Comparison of ENCODE assay signal across 12 cellular contexts in the genomic region with DNA sequence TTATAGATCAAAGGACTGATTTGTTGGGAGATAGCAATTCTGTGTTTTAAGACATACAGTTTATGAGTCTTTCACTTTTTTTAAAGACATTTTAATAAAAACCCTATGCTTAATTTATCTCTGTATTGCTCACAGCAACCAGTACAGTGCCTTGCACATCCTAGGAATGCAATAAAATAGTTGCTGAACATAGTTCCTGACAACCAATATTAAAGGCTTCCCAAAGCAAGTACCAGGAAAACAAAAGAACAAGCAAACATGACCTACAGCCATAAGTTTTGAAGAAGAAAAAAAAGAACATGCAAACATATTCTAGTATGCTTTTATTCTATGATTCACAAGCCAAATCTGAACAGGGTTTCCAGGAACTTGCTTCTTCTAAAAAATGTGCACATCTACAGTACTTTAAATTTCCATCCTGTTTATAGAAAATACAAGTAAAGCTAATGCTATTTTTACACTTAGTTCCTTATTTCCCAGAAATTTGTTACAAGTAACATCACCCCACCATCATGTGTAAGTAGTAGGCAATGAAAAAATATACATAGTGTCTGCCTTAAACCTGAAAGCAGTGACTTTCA. TPM values are rescaled to one million over a fixed set of nuclear protein-coding genes. Genes with fewer than 3 reads are reported as not detected.
DNase-seq lines count a peak whose midpoint lies in the region; ATAC-seq and TF ChIP-seq lines count a peak whose summit lies in the region.
"Had no signal": no experiment of that assay in that cellular context is flagged by ENCODE, and none has a peak within 500 bp of the region (broad histone marks: within the 10 kb centered on the region; RNA-seq: fewer than 3 reads in every experiment).

No MANE protein-coding gene starts in this region.

- peaks cover 12% of the 10 kb centered on the region for H3K27me3 ChIP-seq in iPS-18a (ENCODE audit: control insufficient read depth, insufficient read depth, low read length)
- H3K27me3 ChIP-seq in thoracic aorta (replicated peaks; ENCODE audit: insufficient read depth), result no peaks in the 10 kb centered on the region
- H3K27me3 ChIP-seq in BE2C, result peaks cover 22% of the 10 kb centered on the region

- H3K9ac ChIP-seq in iPS-18a (ENCODE audit: low read length), result peak overlapping the region; percentile 7

- peak overlapping the region; percentile 86 to 97 for H3K4me3 Mint-ChIP-seq in activated T-cell treated with anti-CD3 and anti-CD28 coated beads, Interleukin-2, amount 50 U/mL, for 72 hours
- peak overlapping the region; percentile 98 for H3K4me3 Mint-ChIP-seq in activated naive CD8-positive, alpha-beta T cell treated with anti-CD3 and anti-CD28 coated beads for 36 hours

- H3K27ac Mint-ChIP-seq in activated T-cell treated with anti-CD3 and anti-CD28 coated beads, Interleukin-2, amount 50 U/mL, for 72 hours, result peak overlapping the region; percentile 97
- H3K27ac Mint-ChIP-seq in activated naive CD8-positive, alpha-beta T cell treated with anti-CD3 and anti-CD28 coated beads for 36 hours, result peak overlapping the region; percentile 99

- H3K36me3 ChIP-seq in iPS-18a (ENCODE audit: control insufficient read depth, low read depth, low read length) (no peaks in the 10 kb centered on the region), thoracic aorta (no peaks in the 10 kb centered on the region), BE2C (no peaks in the 10 kb centered on the region)
- H3K36me3 ChIP-seq: WERI-Rb-1 had no signal

- H3K4me3 ChIP-seq in iPS-18a (ENCODE audit: low read length), result peak overlapping the region; percentile 10
- peak overlapping the region; percentile 13 for H3K4me3 ChIP-seq in thoracic aorta
- no peak overlapping the region for H3K4me3 ChIP-seq in BE2C (ENCODE audit: low read depth, low read length)

- no peak overlapping the region for H3K27ac ChIP-seq in iPS-18a (ENCODE audit: low read length)
- H3K27ac ChIP-seq in thoracic aorta, result no peak overlapping the region
- H3K27ac ChIP-seq: C4-2B, WERI-Rb-1 had no signal

- H3K9me3 ChIP-seq in iPS-18a (ENCODE audit: control insufficient read depth, low read depth, low read length), result no peaks in the 10 kb centered on the region
- H3K9me3 ChIP-seq in thoracic aorta, result no peaks in the 10 kb centered on the region
- no peaks in the 10 kb centered on the region for H3K9me3 ChIP-seq in BE2C

- H3K27me3 Mint-ChIP-seq in activated T-cell treated with anti-CD3 and anti-CD28 coated beads, Interleukin-2, amount 50 U/mL, for 72 hours (ENCODE audit: low read depth), result no peaks in the 10 kb centered on the region
- H3K27me3 Mint-ChIP-seq in activated naive CD8-positive, alpha-beta T cell treated with anti-CD3 and anti-CD28 coated beads for 36 hours, result no peaks in the 10 kb centered on the region

- H3K4me1 ChIP-seq in iPS-18a (ENCODE audit: control insufficient read depth, low read depth, low read length), result peaks cover 77% of the 10 kb centered on the region
- peaks cover 21 to 35% of the 10 kb centered on the region in 2 donors for H3K4me1 ChIP-seq in thoracic aorta (ENCODE audit: control insufficient read depth in 1 of 2, low read depth in 2 of 2)
- no peaks in the 10 kb centered on the region; the same call in 1 of the 2 replicates for H3K4me1 ChIP-seq in BE2C

- TF ChIP-seq CTCF in thoracic aorta (IDR thresholded peaks at IDR 0.05) (no peak), BE2C (IDR thresholded peaks at IDR 0.05; ENCODE audit: low read depth, low read length) (no peak)

- peaks cover 76% of the 10 kb centered on the region for H3K4me1 Mint-ChIP-seq in activated T-cell treated with anti-CD3 and anti-CD28 coated beads, Interleukin-2, amount 50 U/mL, for 72 hours (ENCODE audit: low read depth)
- H3K4me1 Mint-ChIP-seq in activated naive CD8-positive, alpha-beta T cell treated with anti-CD3 and anti-CD28 coated beads for 36 hours, result peaks cover 63% of the 10 kb centered on the region

- no peaks in the 10 kb centered on the region for H3K9me3 Mint-ChIP-seq in activated T-cell treated with anti-CD3 and anti-CD28 coated beads, Interleukin-2, amount 50 U/mL, for 72 hours
- no peaks in the 10 kb centered on the region for H3K9me3 Mint-ChIP-seq in activated naive CD8-positive, alpha-beta T cell treated with anti-CD3 and anti-CD28 coated beads for 36 hours

- peaks cover 10 to 11% of the 10 kb centered on the region in 2 donors for H3K36me3 Mint-ChIP-seq in activated T-cell treated with anti-CD3 and anti-CD28 coated beads, Interleukin-2, amount 50 U/mL, for 72 hours (ENCODE audit: insufficient read depth in 2 of 2)
- H3K36me3 Mint-ChIP-seq in activated naive CD8-positive, alpha-beta T cell treated with anti-CD3 and anti-CD28 coated beads for 36 hours, result peaks cover 45% of the 10 kb centered on the region

- no peak for DNase-seq in activated T-cell treated with anti-CD3 and anti-CD28 coated beads, Interleukin-2, amount 50 U/mL, for 72 hours
- no peak for DNase-seq in activated T-cell treated with anti-CD3 and anti-CD28 coated beads, Interleukin-2, amount 50 U/mL, for 1 hour
- DNase-seq in activated naive CD8-positive, alpha-beta T cell treated with anti-CD3 and anti-CD28 coated beads for 36 hours, result no peak
- DNase-seq in thoracic aorta (ENCODE audit: low spot score), result no peak
- no peak for DNase-seq in hippocampal formation (lab: John Stamatoyannopoulos, UW)
- no peak for DNase-seq in BE2C
- no peak for DNase-seq in NOMO-1 treated with DMSO at 0.1 percent for 48 hours (lab: John Stamatoyannopoulos, UW; ENCODE audit: unreplicated experiment)
- DNase-seq: NCI-H774; stimulated activated CD4-positive, alpha-beta T cell treated with anti-CD3 and anti-CD28 coated beads, Interleukin-2, amount 100 ng/mL, for 24 hours; WERI-Rb-1 had no signal

- ATAC-seq in activated T-cell treated with anti-CD3 and anti-CD28 coated beads, Interleukin-2, amount 50 U/mL, for 72 hours (replicated peaks in 1 of 2), result no peak
- ATAC-seq in thoracic aorta (ENCODE audit: insufficient number of reproducible peaks, low FRiP score, low read depth), result no peak

RNA-seq across cellular contexts. Expression of a gene that starts 4.5 kb away (rescaled TPM):
- 10 to 100 TPM; 46.7 to 62.2 TPM for total RNA-seq in activated T-cell treated with anti-CD3 and anti-CD28 coated beads, Interleukin-2, amount 50 U/mL, for 72 hours
- 10 to 100 TPM; 69.0 to 71.2 TPM for total RNA-seq in activated naive CD8-positive, alpha-beta T cell treated with anti-CD3 and anti-CD28 coated beads for 36 hours
- total RNA-seq in thoracic aorta, result 100 to 1,000 TPM in 1 of 2 donors, 10 to 100 TPM in 1; 69.7 to 218 TPM
- 1.8 TPM for polyA plus RNA-seq in BE2C (2012; ENCODE audit: insufficient read depth, insufficient read length, low read depth)
